Comparison of ENCODE assay signal across 24 cellular contexts in the genomic region with DNA sequence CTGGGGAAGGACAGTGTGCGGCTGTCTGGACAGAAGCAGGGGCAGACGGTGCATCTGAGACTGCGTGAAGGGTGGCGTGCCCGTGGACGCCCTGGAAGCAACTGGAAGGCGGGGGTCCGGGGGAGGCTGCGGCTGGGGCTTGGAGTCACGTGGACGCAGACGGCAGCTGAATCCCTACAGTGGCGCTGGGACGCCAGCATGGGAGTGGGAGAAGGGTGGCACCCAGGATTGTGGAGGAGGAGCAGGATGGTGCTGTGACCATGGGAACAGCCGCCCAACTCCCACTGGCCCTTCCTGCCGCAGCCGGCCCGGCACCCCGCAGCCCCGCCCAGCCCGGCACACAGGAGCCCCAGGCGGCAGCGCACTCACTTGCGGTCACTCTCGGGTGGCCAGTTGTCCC.
"Had no signal": no experiment of that assay in that cellular context is flagged by ENCODE, and none has a peak within 500 bp of the region (broad histone marks: within the 10 kb centered on the region; RNA-seq: fewer than 3 reads in every experiment).

No MANE protein-coding gene starts in this region.

- DNase-seq: cerebellar nuclear complex; cortex of kidney; effector CD4-positive, alpha-beta T cell; head of caudate nucleus; left cardiac atrium; left lung; mesenchymal stem cell; naive thymus-derived CD4-positive, alpha-beta T cell; stimulated activated CD4-positive, alpha-beta T cell treated with anti-CD3 and anti-CD28 coated beads, Interleukin-12 subunit alpha, Interleukin-12 subunit beta, amount 100 ng/mL, for 4 hours; stimulated activated CD4-positive, alpha-beta T cell treated with anti-CD3 and anti-CD28 coated beads, Interleukin-1b, Interleukin-23, amount 100 ng/mL, for 48 hours; stimulated activated CD4-positive, alpha-beta T cell treated with anti-CD3 and anti-CD28 coated beads, Interleukin-4, amount 100 ng/mL, for 1 hour; stimulated activated CD8-positive, alpha-beta memory T cell treated with anti-CD3 and anti-CD28 coated beads, Interleukin-4, amount 100 ng/mL, for 48 hours; stimulated activated naive CD8-positive, alpha-beta T cell treated with anti-CD3 and anti-CD28 coated beads, Interleukin-15, Interleukin-2, amounts not matched to agents 100 U/mL and 50 U/mL, for 24 hours; substantia nigra; uterus had no signal

- H3K4me1 Mint-ChIP-seq: mesothelial cell of epicardium; naive thymus-derived CD4-positive, alpha-beta T cell; nephron; neural progenitor cell had no signal

- H3K27ac ChIP-seq: left lung, neural progenitor cell, ovary, thoracic aorta, tibial nerve, upper lobe of left lung, uterus had no signal

- H3K36me3 ChIP-seq: neural progenitor cell, ovary, uterus had no signal

- H3K9me3 ChIP-seq: left lung, ovary, thoracic aorta, tibial nerve, upper lobe of left lung, uterus had no signal

- H3K4me3 ChIP-seq: left lung, neural progenitor cell, ovary, smooth muscle cell, thoracic aorta, tibial nerve, upper lobe of left lung, uterus had no signal

- H3K27me3 Mint-ChIP-seq: naive thymus-derived CD4-positive, alpha-beta T cell had no signal

- H3K27me3 ChIP-seq: left lung, neural progenitor cell, ovary, tibial nerve, upper lobe of left lung, uterus had no signal

- ATAC-seq: left cardiac atrium; left lung; naive thymus-derived CD4-positive, alpha-beta T cell; sciatic nerve; stimulated activated naive CD8-positive, alpha-beta T cell treated with anti-CD3 and anti-CD28 coated beads, Interleukin-15, Interleukin-2, amounts not matched to agents 100 U/mL and 50 U/mL, for 24 hours had no signal

- H3K27ac Mint-ChIP-seq: mesothelial cell of epicardium; naive thymus-derived CD4-positive, alpha-beta T cell; nephron; neural progenitor cell had no signal

- H3K4me3 Mint-ChIP-seq: mesothelial cell of epicardium, nephron, neural progenitor cell had no signal

- H3K4me1 ChIP-seq: left lung, neural progenitor cell, tibial nerve, upper lobe of left lung, uterus had no signal

- H3K9me3 Mint-ChIP-seq: mesothelial cell of epicardium; naive thymus-derived CD4-positive, alpha-beta T cell; nephron; neural progenitor cell had no signal
